27 cellular contexts compared by ENCODE assay signal in genomic region chr3:133765256-133765655, GRCh38.
"Had no signal": no experiment of that assay in that cellular context is flagged by ENCODE, and none has a peak within 500 bp of the region (broad histone marks: within the 10 kb centered on the region; RNA-seq: fewer than 3 reads in every experiment).

No MANE protein-coding gene starts in this region.

- H3K4me3 ChIP-seq: stomach, suprapubic skin, testis, thoracic aorta, thyroid gland, tibial artery, tibial nerve, transverse colon, upper lobe of left lung, upper lobe of right lung, uterus, vagina had no signal

- DNase-seq: stimulated activated CD4-positive, alpha-beta T cell treated with anti-CD3 and anti-CD28 coated beads, Interleukin-2, amount 100 ng/mL, for 48 hours; stimulated activated CD4-positive, alpha-beta T cell treated with anti-CD3 and anti-CD28 coated beads, Interleukin-4, amount 100 ng/mL, for 1 hour; stimulated activated CD4-positive, alpha-beta T cell treated with anti-CD3 and anti-CD28 coated beads, Interleukin-4, amount 100 ng/mL, for 24 hours; stimulated activated CD4-positive, alpha-beta T cell treated with anti-CD3 and anti-CD28 coated beads, Interleukin-4, amount 100 ng/mL, for 4 hours; stimulated activated CD8-positive, alpha-beta memory T cell treated with anti-CD3 and anti-CD28 coated beads, Interleukin-4, amount 100 ng/mL, for 48 hours; stimulated activated naive B cell treated with anti-CD40 and anti-IgM and Interleukin-4, amounts not matched to agents 10 μg/mL and 1 μg/mL and 100 μg/mL, for 72 hours; stimulated activated naive CD4-positive, alpha-beta T cell; stimulated activated naive CD4-positive, alpha-beta T cell treated with Interleukin-2 at 50 U/mL for 16 hours; stimulated activated naive CD8-positive, alpha-beta T cell treated with anti-CD3 and anti-CD28 coated beads, Interleukin-15, amount 100 ng/mL, for 72 hours; stimulated activated naive CD8-positive, alpha-beta T cell treated with anti-CD3 and anti-CD28 coated beads, Interleukin-15, Interleukin-2, amounts not matched to agents 100 U/mL and 50 U/mL, for 24 hours; stomach; substantia nigra; testis; thyroid gland; tibial artery; transverse colon; trophoblast cell; upper lobe of left lung; upper lobe of right lung; uterus had no signal

- H3K27me3 ChIP-seq: stomach, suprapubic skin, testis, thyroid gland, tibial artery, tibial nerve, transverse colon, upper lobe of left lung, upper lobe of right lung, uterus, vagina had no signal

- ATAC-seq: stimulated activated effector memory CD8-positive, alpha-beta T cell treated with anti-CD3 and anti-CD28 coated beads, Interleukin-12 subunit alpha, Interleukin-12 subunit beta, amount 100 ng/mL, for 72 hours; stimulated activated memory B cell treated with anti-CD40 and anti-IgM and Interleukin-4, amounts not matched to agents 10 μg/mL and 1 μg/mL and 100 μg/mL, for 72 hours; stimulated activated naive B cell treated with anti-CD40 and anti-IgM and Interleukin-4, amounts not matched to agents 10 μg/mL and 1 μg/mL and 100 μg/mL, for 72 hours; stimulated activated naive CD8-positive, alpha-beta T cell treated with anti-CD3 and anti-CD28 coated beads, Interleukin-15, amount 100 ng/mL, for 72 hours; stimulated activated naive CD8-positive, alpha-beta T cell treated with anti-CD3 and anti-CD28 coated beads, Interleukin-15, Interleukin-2, amounts not matched to agents 100 U/mL and 50 U/mL, for 24 hours; upper lobe of right lung had no signal

- H3K4me1 ChIP-seq: testis, thyroid gland, tibial artery, transverse colon, upper lobe of left lung, upper lobe of right lung, uterus, vagina had no signal

- H3K36me3 ChIP-seq: stomach, suprapubic skin, thoracic aorta, thyroid gland, tibial artery, transverse colon, upper lobe of left lung, upper lobe of right lung, uterus, vagina had no signal

- H3K27ac ChIP-seq: stomach, suprapubic skin, testis, thoracic aorta, thyroid gland, tibial artery, tibial nerve, transverse colon, upper lobe of left lung, upper lobe of right lung, uterus, vagina had no signal

- H3K9me3 ChIP-seq: stomach, suprapubic skin, testis, thoracic aorta, thyroid gland, tibial artery, tibial nerve, transverse colon, upper lobe of left lung, upper lobe of right lung, uterus, vagina had no signal

- FAIRE-seq: urothelium cell line had no signal
